Comparison of ENCODE assay signal across 1 cellular context in genomic region chr17:4142107-4142900, GRCh38.
TF ChIP-seq lines count a peak whose summit lies in the region.

No MANE protein-coding gene starts in this region.

TF ChIP-seq in K562, 482 proteins besides CTCF, POLR2A, EP300 and RAD21:
- TF ChIP-seq TBL1XR1 (IDR thresholded peaks at IDR 0.05; ENCODE audit: low read length in 2 of 2) (no peak), KLF16 (IDR thresholded peaks at IDR 0.05) (no peak), ZBTB7A (IDR thresholded peaks at IDR 0.05; ENCODE audit: borderline replicate concordance, control insufficient read depth, low read depth, low read length) (peak; percentile 38; the same call in 1 of the 2 replicates), CREM (IDR thresholded peaks at IDR 0.05; ENCODE audit: low read depth) (no peak), KLF10 (CRISPR knock-in tag; IDR thresholded peaks at IDR 0.05) (no peak), ZNF384 (IDR thresholded peaks at IDR 0.05; ENCODE audit: low read depth, low read length) (no peak), PHF8 (IDR thresholded peaks at IDR 0.05; ENCODE audit: borderline replicate concordance, low read length) (peak; percentile 54; the same call in 1 of the 2 replicates), L3MBTL2 (IDR thresholded peaks at IDR 0.05) (0 out of 2 replicates have a peak, but pooled peaks have one; percentile 26), RREB1 (CRISPR knock-in tag; IDR thresholded peaks at IDR 0.05) (no peak), POLR2AphosphoS2 (IDR thresholded peaks at IDR 0.05; ENCODE audit: low read length) (no peak), ZFP36 (IDR thresholded peaks at IDR 0.05; ENCODE audit: low read depth, low read length, partially characterized antibody) (no peak), KDM5B (IDR thresholded peaks at IDR 0.05; ENCODE audit: insufficient replicate concordance, low read depth, low read length) (no peak), MAZ (CRISPR knock-in tag; conservative IDR thresholded peaks at IDR 0.05 in 1 of 2, IDR thresholded peaks at IDR 0.05 in 1 of 2) (no peak), IFI16 (CRISPR knock-in tag; IDR thresholded peaks at IDR 0.05) (no peak), RBBP5 (IDR thresholded peaks at IDR 0.05; ENCODE audit: borderline replicate concordance, insufficient read depth, low read length, poor library complexity, severe bottlenecking) (peak; percentile 88), HMGN3 (IDR thresholded peaks at IDR 0.05; ENCODE audit: borderline replicate concordance, extremely low read depth, insufficient read length, low read depth, low read length) (peak; percentile 46), SAP30 (IDR thresholded peaks at IDR 0.05; ENCODE audit: borderline replicate concordance, insufficient read depth, low read depth, low read length, poor library complexity, severe bottlenecking) (peak; percentile 94), EGR1 (conservative IDR thresholded peaks at IDR 0.05) (peak; percentile 62), ZFP1 (CRISPR knock-in tag; IDR thresholded peaks at IDR 0.05) (no peak), EZH2 (IDR thresholded peaks at IDR 0.05; ENCODE audit: borderline replicate concordance, low read depth, low read length) (no peak), E2F8 (IDR thresholded peaks at IDR 0.05; ENCODE audit: low read depth, partially characterized antibody) (no peak), HOXB6 (CRISPR knock-in tag; IDR thresholded peaks at IDR 0.05; ENCODE audit: borderline replicate concordance) (no peak), PKNOX1 (IDR thresholded peaks at IDR 0.05) (peak; percentile 40; the same call in 1 of the 2 replicates), CCNT2 (IDR thresholded peaks at IDR 0.05; ENCODE audit: borderline replicate concordance, extremely low read depth, insufficient read length, low read depth, low read length) (peak; percentile 16), STAT5A (IDR thresholded peaks at IDR 0.05; ENCODE audit: borderline replicate concordance, low read length) (no peak), RUNX1 (IDR thresholded peaks at IDR 0.05; ENCODE audit: low read depth) (no peak), ZNF707 (CRISPR knock-in tag; conservative IDR thresholded peaks at IDR 0.05) (no peak), NONO (IDR thresholded peaks at IDR 0.05; ENCODE audit: low read depth in 2 of 2, low read length in 1 of 2) (peak in 1 of 2 experiments; percentile 71; a peak in 1 of 4 replicates), MLLT1 (IDR thresholded peaks at IDR 0.05) (no peak), SMAD4 (CRISPR knock-in tag; conservative IDR thresholded peaks at IDR 0.05) (0 out of 2 replicates have a peak, but pooled peaks have one; percentile 11), KLF6 (CRISPR knock-in tag; IDR thresholded peaks at IDR 0.05; ENCODE audit: borderline replicate concordance) (no peak), SREBF1 (IDR thresholded peaks at IDR 0.05; ENCODE audit: borderline replicate concordance, low read depth, low read length) (no peak), ZNF134 (CRISPR knock-in tag; conservative IDR thresholded peaks at IDR 0.05) (no peak), RBM34 (IDR thresholded peaks at IDR 0.05; ENCODE audit: borderline replicate concordance, insufficient read depth, low read length) (no peak), ARID3A (IDR thresholded peaks at IDR 0.05; ENCODE audit: borderline replicate concordance, low read depth, low read length) (no peak), MCM3 (IDR thresholded peaks at IDR 0.05) (no peak), NCOA1 (IDR thresholded peaks at IDR 0.05; ENCODE audit: low read depth) (no peak), RHOXF2B (CRISPR knock-in tag; conservative IDR thresholded peaks at IDR 0.05) (no peak), RBM39 (optimal IDR thresholded peaks at IDR 0.05; ENCODE audit: low read depth, low read length) (no peak), IRF9 (tag; IDR thresholded peaks at IDR 0.05) (no peak), ARID3B (CRISPR knock-in tag; IDR thresholded peaks at IDR 0.05; ENCODE audit: borderline replicate concordance) (no peak), NBN (IDR thresholded peaks at IDR 0.05; ENCODE audit: low read depth) (no peak), ZNF282 (CRISPR knock-in tag; IDR thresholded peaks at IDR 0.05) (no peak), MTA3 (IDR thresholded peaks at IDR 0.05; ENCODE audit: borderline replicate concordance) (0 out of 2 replicates have a peak, but pooled peaks have one; percentile 38), FOXM1 (IDR thresholded peaks at IDR 0.05; ENCODE audit: low read depth) (no peak), FOXM1 (CRISPR knock-in tag; IDR thresholded peaks at IDR 0.05; ENCODE audit: low read depth) (0 out of 2 replicates have a peak, but pooled peaks have one; percentile 67), SIN3B (IDR thresholded peaks at IDR 0.05; ENCODE audit: low read depth) (peak; percentile 69)
